In the genomic region with DNA sequence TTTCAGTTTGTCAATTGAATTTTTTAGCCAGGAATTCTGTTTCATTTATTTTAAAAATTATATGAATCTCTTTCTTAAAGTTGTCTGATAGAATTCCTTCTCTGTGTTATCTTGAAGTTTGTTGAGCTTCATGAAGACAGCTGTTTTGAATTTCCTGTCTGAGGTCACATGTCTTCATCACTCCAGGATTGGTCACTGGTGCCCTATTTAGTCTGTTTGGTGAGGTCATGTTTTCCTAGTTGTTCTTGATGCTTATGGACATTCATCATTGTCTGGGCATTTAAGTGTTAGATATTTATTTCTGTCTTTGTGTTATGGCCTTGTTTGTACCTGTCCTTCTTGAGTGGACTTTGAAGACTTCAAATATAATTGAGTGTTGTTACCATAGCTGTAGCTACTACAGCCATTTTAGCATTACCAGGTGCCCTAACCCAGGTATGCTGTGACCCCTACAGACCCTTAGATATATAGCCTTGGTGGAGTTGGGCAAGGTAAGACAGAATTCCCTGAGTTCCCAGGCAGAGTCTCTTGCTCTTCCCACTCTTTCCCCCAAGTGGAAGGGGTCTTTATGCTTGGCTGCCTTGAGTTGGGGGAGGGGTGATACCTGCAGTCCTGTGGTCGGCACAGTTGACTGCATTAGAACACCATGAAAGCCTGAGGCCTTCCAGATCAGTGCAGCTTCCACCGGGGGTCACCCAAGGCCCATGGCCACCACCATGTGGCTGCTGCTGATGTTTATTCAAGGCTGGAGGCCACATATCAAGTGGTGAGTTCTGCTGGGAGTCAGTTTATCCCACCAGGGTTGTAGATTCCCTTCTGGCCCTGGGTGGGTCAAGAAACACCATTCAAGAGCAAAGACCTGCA, we compare ENCODE assay signal across 13 cellular contexts.
A peak's percentile ranks its signal among the peaks of the same experiment; 100 is the strongest.
DNase-seq lines count a peak whose midpoint lies in the region; ATAC-seq, FAIRE-seq and TF ChIP-seq lines count a peak whose summit lies in the region.
"Had no signal": no experiment of that assay in that cellular context is flagged by ENCODE, and none has a peak within 500 bp of the region (broad histone marks: within the 10 kb centered on the region; RNA-seq: fewer than 3 reads in every experiment).

No MANE protein-coding gene starts in this region.

- RAD21 ChIA-PET in GM12878 (lab: Charles Lee; ENCODE audit: unreplicated experiment) = no interaction called here

- H3K27me3 ChIP-seq in Caco-2 (replicated peaks; ENCODE audit: control insufficient read depth, insufficient read depth, low read length) (no peaks in the 10 kb centered on the region), GM12878 (replicated peaks in 1 of 2; ENCODE audit: control insufficient read depth in 2 of 2, insufficient read depth in 2 of 2, low read length in 1 of 2) (no peaks in the 10 kb centered on the region)
- H3K27me3 ChIP-seq: spleen had no signal

- DNase-seq in Caco-2 = peak; percentile 69 to 79
- DNase-seq in HTR-8/SVneo (ENCODE audit: insufficient read length, low spot score) = peak; percentile 26
- no peak for DNase-seq in GM12878 (ENCODE audit: low read depth, low spot score)
- DNase-seq in kidney = peak; percentile 21
- no peak for DNase-seq in G401 (ENCODE audit: low spot score)
- DNase-seq in HuH-7 (ENCODE audit: low spot score) = no peak
- no peak for DNase-seq in effector CD8-positive, alpha-beta T cell (lab: John Stamatoyannopoulos, UW)
- no peak for DNase-seq in left ventricle myocardium superior
- DNase-seq: activated CD4-positive, alpha-beta T cell treated with anti-CD3 and anti-CD28 coated beads, Interleukin-2, amount 50 U/mL, for 1 hour; NCI-H1436; spleen had no signal

- H3K9me3 ChIP-seq in Caco-2 (no peaks in the 10 kb centered on the region), GM12878 (replicated peaks; ENCODE audit: control insufficient read depth, insufficient read depth, low read length) (no peaks in the 10 kb centered on the region), kidney (ENCODE audit: control insufficient read depth in 1 of 2, low read length in 2 of 2) (no peaks in the 10 kb centered on the region)
- H3K9me3 ChIP-seq: spleen had no signal

- H3K4me3 ChIP-seq in Caco-2 (ENCODE audit: low read depth, low read length) (no peak overlapping the region), GM12878 (no peak overlapping the region), kidney (ENCODE audit: low read length in 2 of 2) (no peak overlapping the region)
- H3K4me3 ChIP-seq: spleen had no signal

- FAIRE-seq in HTR-8/SVneo (lab: Jason Lieb, UNC) (peak; percentile 69), GM12878 (lab: Jason Lieb, UNC) (no peak), kidney (lab: Jason Lieb, UNC) (no peak)

- H3K4me1 Mint-ChIP-seq in Caco-2 (ENCODE audit: low read depth, unreplicated experiment) = no peaks in the 10 kb centered on the region
- H3K4me1 Mint-ChIP-seq: activated naive CD4-positive, alpha-beta T cell treated with anti-CD3 and anti-CD28 coated beads, Interleukin-2, amount 50 U/mL, for 24 hours had no signal

- CTCF ChIA-PET in Caco-2 (lab: Charles Lee) = interaction anchor here (1.0 to 1.1 kb wide), 3 partner anchors 198 to 263 kb away, joined by 3 to 6 read pairs (median 3); no protein-coding TSS in a partner anchor
- CTCF ChIA-PET in GM12878 (lab: Yijun Ruan, JAX) = no interaction called here

- peak; percentile 30; the same call in 1 of the 2 replicates for TF ChIP-seq RAD21 in GM12878 (IDR thresholded peaks at IDR 0.05; ENCODE audit: insufficient read depth, low read depth, low read length)

- H3K27me3 Mint-ChIP-seq in Caco-2 (ENCODE audit: insufficient read depth, unreplicated experiment) = no peaks in the 10 kb centered on the region
- H3K27me3 Mint-ChIP-seq: activated naive CD4-positive, alpha-beta T cell treated with anti-CD3 and anti-CD28 coated beads, Interleukin-2, amount 50 U/mL, for 24 hours had no signal

- SMC1A ChIA-PET in GM12878 (lab: Charles Lee; ENCODE audit: uncharacterized antibody, unreplicated experiment) = no interaction called here

- no peak for TF ChIP-seq EP300 in GM12878 (IDR thresholded peaks at IDR 0.05; ENCODE audit: borderline replicate concordance in 1 of 2, control insufficient read depth in 1 of 2, low read depth in 2 of 2, low read length in 2 of 2)

- H4K20me1 ChIP-seq in GM12878 (ENCODE audit: control insufficient read depth, insufficient read depth) = no peaks in the 10 kb centered on the region

- no peak overlapping the region for H3K4me2 ChIP-seq in GM12878 (ENCODE audit: control insufficient read depth, insufficient read depth)

- H3K9ac ChIP-seq in GM12878 (ENCODE audit: control insufficient read depth, insufficient read depth, low read length) (no peak overlapping the region), kidney (ENCODE audit: low read length in 2 of 2) (no peak overlapping the region)

- intact Hi-C loops in Caco-2 (cut with micrococcal nuclease; ENCODE audit: unreplicated experiment) = loop anchor here (1.0 kb wide), 5 partner anchors 20 to 343 kb away; no protein-coding TSS in a partner anchor
- intact Hi-C loops in GM12878 (cut with micrococcal nuclease; ENCODE audit: unreplicated experiment) = no loop called here
- intact Hi-C loops in kidney (cut with DNase I) = no loop called here
- intact Hi-C loops in left ventricle myocardium superior (cut with micrococcal nuclease) = no loop called here

- ATAC-seq in GM12878 (no peak), left ventricle myocardium superior (no peak)

- H3K4me1 ChIP-seq in Caco-2 (no peaks in the 10 kb centered on the region), GM12878 (ENCODE audit: control insufficient read depth, insufficient read depth, low read length) (no peaks in the 10 kb centered on the region), kidney (ENCODE audit: control insufficient read depth in 1 of 2, insufficient read depth in 1 of 2, low read depth in 1 of 2, low read length in 2 of 2) (no peaks in the 10 kb centered on the region)
- H3K4me1 ChIP-seq: spleen had no signal

- WGBS in GM12878 (ENCODE audit: insufficient coverage, insufficient replicate concordance, low lambda C conversion rate, missing lambda C conversion rate) = 5% methylated on average over 2 of the region's 2 CpGs

- no peak overlapping the region for H3K27ac ChIP-seq in GM12878 (ENCODE audit: control insufficient read depth, insufficient read depth)
- no peak overlapping the region for H3K27ac ChIP-seq in kidney (ENCODE audit: low read depth in 2 of 2, low read length in 2 of 2)
- H3K27ac ChIP-seq: epithelial cell of prostate, spleen had no signal

- no peak overlapping the region for H3K27ac Mint-ChIP-seq in Caco-2 (ENCODE audit: unreplicated experiment)
- H3K27ac Mint-ChIP-seq: activated naive CD4-positive, alpha-beta T cell treated with anti-CD3 and anti-CD28 coated beads, Interleukin-2, amount 50 U/mL, for 24 hours had no signal

- no peak overlapping the region for H2AFZ ChIP-seq in GM12878 (ENCODE audit: control insufficient read depth, low read depth, low read length)

- BruUV-seq in Caco-2 (replicated peaks; lab: Mats Ljungman, UMichigan) (no TSS peak), GM12878 (replicated peaks; lab: Mats Ljungman, UMichigan) (no TSS peak)

- H3K79me2 ChIP-seq in GM12878 (ENCODE audit: control insufficient read depth, insufficient read depth, low read length) = no peaks in the 10 kb centered on the region

- H3K9me3 Mint-ChIP-seq in Caco-2 (ENCODE audit: unreplicated experiment) = no peaks in the 10 kb centered on the region
- H3K9me3 Mint-ChIP-seq: activated naive CD4-positive, alpha-beta T cell treated with anti-CD3 and anti-CD28 coated beads, Interleukin-2, amount 50 U/mL, for 24 hours had no signal

- POLR2A ChIA-PET in Caco-2 (lab: Charles Lee) (no interaction called here), GM12878 (lab: Charles Lee) (no interaction called here)

- TF ChIP-seq POLR2A in GM12878 (IDR thresholded peaks at IDR 0.05; ENCODE audit: low read depth, low read length) = no peak

- in situ Hi-C loops in GM12878 (cut with MboI) = no loop called here
- in situ Hi-C loops in G401 (cut with HindIII; ENCODE audit: low sequenced_read_pairs) = no loop called here

- TF ChIP-seq CTCF in Caco-2 (IDR thresholded peaks at IDR 0.05; ENCODE audit: insufficient read depth in 1 of 2, low read depth in 1 of 2, low read length in 1 of 2, severe bottlenecking in 1 of 2, unreplicated experiment in 1 of 2) (peak; percentile 53 to 84), GM12878 (IDR thresholded peaks at IDR 0.05 in 2 of 3, conservative IDR thresholded peaks at IDR 0.05 in 1 of 3; ENCODE audit: control insufficient read depth in 2 of 3, extremely low read depth in 1 of 3, insufficient read depth in 1 of 3, low read depth in 3 of 3, low read length in 3 of 3) (no peak), kidney (IDR thresholded peaks at IDR 0.05; ENCODE audit: borderline replicate concordance, extremely low read depth, insufficient read depth) (no peak)

- H3K4me3 Mint-ChIP-seq in Caco-2 (ENCODE audit: unreplicated experiment) = no peak overlapping the region
- H3K4me3 Mint-ChIP-seq: activated naive CD4-positive, alpha-beta T cell treated with anti-CD3 and anti-CD28 coated beads, Interleukin-2, amount 50 U/mL, for 24 hours had no signal

- H3K36me3 ChIP-seq in Caco-2 (ENCODE audit: control insufficient read depth, insufficient read depth, low read length) (no peaks in the 10 kb centered on the region), GM12878 (ENCODE audit: control insufficient read depth in 2 of 2, insufficient read depth in 2 of 2, low read length in 1 of 2) (no peaks in the 10 kb centered on the region), kidney (ENCODE audit: control insufficient read depth in 1 of 2, insufficient read depth in 2 of 2, low read length in 2 of 2) (no peaks in the 10 kb centered on the region)
- H3K36me3 ChIP-seq: spleen had no signal

- H3K36me3 Mint-ChIP-seq in Caco-2 (ENCODE audit: insufficient read depth, unreplicated experiment) = no peaks in the 10 kb centered on the region

TF ChIP-seq in GM12878, 131 proteins besides CTCF, POLR2A, EP300 and RAD21:
- no peak for TF ChIP-seq CHD4 (IDR thresholded peaks at IDR 0.05)
TF ChIP-seq in GM12878: peak in this region for 0.

Comparison
In these comparisons a context has a peak if more than half of its experiments do, and no peak if none do; other contexts are left out.
1. DNase-seq: peak in Caco-2 (2 of 2), HTR-8/SVneo (single experiment) and kidney (single experiment); none in GM12878 (single experiment), G401 (single experiment), HuH-7 (single experiment), effector CD8-positive, alpha-beta T cell (single experiment) and left ventricle myocardium superior (single experiment).
2. CTCF ChIP-seq: peak in Caco-2 (2 of 2); none in GM12878 (0 of 3) and kidney (single experiment).